In the genomic region with DNA sequence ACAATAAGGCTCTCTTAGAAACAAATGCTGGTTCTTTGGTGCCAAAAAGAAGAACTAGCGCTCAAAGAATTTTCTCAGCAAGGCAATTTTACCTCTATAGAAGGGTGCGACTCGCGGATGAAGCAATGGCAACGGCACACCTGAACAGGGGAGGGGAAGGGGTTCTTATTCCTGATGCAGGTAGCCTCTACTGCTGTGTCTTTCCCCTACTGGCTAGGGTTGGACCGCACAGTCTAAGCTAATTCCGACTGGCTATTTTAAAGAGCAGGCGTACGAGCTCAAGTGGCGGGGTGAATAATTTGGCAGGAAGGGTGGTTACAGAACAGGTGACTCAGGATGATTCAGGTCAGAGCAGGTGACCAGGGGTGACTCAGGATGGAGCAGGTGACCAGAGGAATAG, we compare ENCODE assay signal across 8 cellular contexts. TPM values are rescaled to one million over a fixed set of nuclear protein-coding genes. Genes with fewer than 3 reads are reported as not detected.
DNase-seq lines count a peak whose midpoint lies in the region; ATAC-seq and TF ChIP-seq lines count a peak whose summit lies in the region.
"Not testable (repeated sequence)": the region's sequence is repeated elsewhere in the genome, so short reads cannot be mapped to it uniquely, and the experiment has no call there.

No MANE protein-coding gene starts in this region.

- not testable (repeated sequence) for H3K36me3 ChIP-seq in CD8-positive, alpha-beta T cell (ENCODE audit: insufficient read depth, low read length); thoracic aorta
- H3K36me3 ChIP-seq in OCI-LY7 (ENCODE audit: insufficient read depth, low read length), result peaks cover 51% of the 10 kb centered on the region

- POLR2A ChIA-PET in CD8-positive, alpha-beta T cell (lab: Charles Lee), result interaction anchor here (0.9 to 1.9 kb wide), 6 partner anchors 10 to 464 kb away, joined by 3 to 10 read pairs (median 4); no protein-coding TSS in a partner anchor
- POLR2A ChIA-PET in OCI-LY7 (lab: Charles Lee), result interaction anchor here (1.3 to 5.7 kb wide), 4 partner anchors 9 to 606 kb away, joined by 6 to 68 read pairs (median 15); no protein-coding TSS in a partner anchor
- POLR2A ChIA-PET in activated CD4-positive, alpha-beta memory T cell treated with anti-CD3 and anti-CD28 coated beads for 36 hours (lab: Charles Lee), result interaction anchor here (0.6 to 1.8 kb wide), 4 partner anchors 9 to 862 kb away, joined by 3 to 7 read pairs (median 4); a partner anchor contains a TSS

- H3K27me3 Mint-ChIP-seq in CD8-positive, alpha-beta T cell (ENCODE audit: low read depth); activated CD4-positive, alpha-beta memory T cell treated with anti-CD3 and anti-CD28 coated beads for 36 hours; activated naive CD8-positive, alpha-beta T cell treated with anti-CD3 and anti-CD28 coated beads, Interleukin-2, amount 50 U/mL, for 24 hours; nephron (ENCODE audit: low read depth): not testable (repeated sequence)

- peaks cover 22% of the 10 kb centered on the region for H3K4me1 Mint-ChIP-seq in CD8-positive, alpha-beta T cell (ENCODE audit: low read depth)
- peaks cover 13% of the 10 kb centered on the region for H3K4me1 Mint-ChIP-seq in activated CD4-positive, alpha-beta memory T cell treated with anti-CD3 and anti-CD28 coated beads for 36 hours (ENCODE audit: low read depth)
- H3K4me1 Mint-ChIP-seq in activated naive CD8-positive, alpha-beta T cell treated with anti-CD3 and anti-CD28 coated beads, Interleukin-2, amount 50 U/mL, for 24 hours, result peaks cover 19% of the 10 kb centered on the region
- not testable (repeated sequence) for H3K4me1 Mint-ChIP-seq in nephron

- BruUV-seq in OCI-LY7 (replicated peaks; lab: Mats Ljungman, UMichigan), result not testable (repeated sequence)

- peaks cover 16% of the 10 kb centered on the region; the same call in 1 of the 2 replicates for H3K79me2 ChIP-seq in OCI-LY7 (ENCODE audit: insufficient read depth, low read depth, low read length)

- not testable (repeated sequence) for H4K20me1 ChIP-seq in OCI-LY7 (ENCODE audit: insufficient read depth, low read length)

- ATAC-seq in CD8-positive, alpha-beta T cell; activated naive CD8-positive, alpha-beta T cell treated with anti-CD3 and anti-CD28 coated beads, Interleukin-2, amount 50 U/mL, for 24 hours; thoracic aorta (ENCODE audit: insufficient number of reproducible peaks, low FRiP score, low read depth): not testable (repeated sequence)

- intact Hi-C loops in CD8-positive, alpha-beta T cell (cut with DNase I, micrococcal nuclease), result loop anchor here (5.0 to 10.0 kb wide), 11 partner anchors 211 to 1501 kb away; a partner anchor contains a TSS
- intact Hi-C loops in OCI-LY7 (cut with micrococcal nuclease; ENCODE audit: unreplicated experiment), result loop anchor here (5.0 kb wide), 1 partner anchor 606 kb away; a partner anchor contains a TSS
- intact Hi-C loops in activated CD4-positive, alpha-beta memory T cell treated with anti-CD3 and anti-CD28 coated beads for 36 hours (cut with micrococcal nuclease), result loop anchor here (5.0 kb wide), 1 partner anchor 936 kb away; a partner anchor contains a TSS

- not testable (repeated sequence) for H3K9me2 ChIP-seq in OCI-LY7 (ENCODE audit: insufficient read depth, low read length)

- peak overlapping the region; percentile 90 for H3K4me2 ChIP-seq in OCI-LY7 (ENCODE audit: low read length)

- DNase-seq in CD8-positive, alpha-beta T cell; activated CD4-positive, alpha-beta memory T cell treated with anti-CD3 and anti-CD28 coated beads for 36 hours; activated naive CD8-positive, alpha-beta T cell treated with anti-CD3 and anti-CD28 coated beads, Interleukin-2, amount 50 U/mL, for 24 hours; thoracic aorta (ENCODE audit: low spot score): not testable (repeated sequence)
- DNase-seq in HT-29 (ENCODE audit: low spot score), result peak; percentile 10
- peak; percentile 51 for DNase-seq in OCI-LY7 (ENCODE audit: low spot score)
- DNase-seq in erythroblast (lab: John Stamatoyannopoulos, UW), result peak; percentile 41

- H3K4me3 Mint-ChIP-seq in CD8-positive, alpha-beta T cell, result peak overlapping the region; percentile 66
- H3K4me3 Mint-ChIP-seq in activated CD4-positive, alpha-beta memory T cell treated with anti-CD3 and anti-CD28 coated beads for 36 hours, result peak overlapping the region; percentile 39
- peak overlapping the region; percentile 87 for H3K4me3 Mint-ChIP-seq in activated naive CD8-positive, alpha-beta T cell treated with anti-CD3 and anti-CD28 coated beads, Interleukin-2, amount 50 U/mL, for 24 hours
- H3K4me3 Mint-ChIP-seq in nephron, result peak overlapping the region; percentile 46 to 73 (median 67)

- H2AFZ ChIP-seq in OCI-LY7 (ENCODE audit: low read length), result not testable (repeated sequence)

- H3K9me3 Mint-ChIP-seq in CD8-positive, alpha-beta T cell; activated naive CD8-positive, alpha-beta T cell treated with anti-CD3 and anti-CD28 coated beads, Interleukin-2, amount 50 U/mL, for 24 hours; nephron: not testable (repeated sequence)
- peaks cover 22% of the 10 kb centered on the region for H3K9me3 Mint-ChIP-seq in activated CD4-positive, alpha-beta memory T cell treated with anti-CD3 and anti-CD28 coated beads for 36 hours

- not testable (repeated sequence) for TF ChIP-seq POLR2A in erythroblast (IDR thresholded peaks at IDR 0.05; ENCODE audit: low read length)

- TF ChIP-seq CTCF in CD8-positive, alpha-beta T cell (IDR thresholded peaks at IDR 0.05); OCI-LY7 (conservative IDR thresholded peaks at IDR 0.05; ENCODE audit: low read length); nephron (IDR thresholded peaks at IDR 0.05; ENCODE audit: unreplicated experiment in 3 of 3); thoracic aorta (IDR thresholded peaks at IDR 0.05): not testable (repeated sequence)

- peaks cover 24% of the 10 kb centered on the region for H3K36me3 Mint-ChIP-seq in CD8-positive, alpha-beta T cell
- peaks cover 20% of the 10 kb centered on the region for H3K36me3 Mint-ChIP-seq in activated CD4-positive, alpha-beta memory T cell treated with anti-CD3 and anti-CD28 coated beads for 36 hours
- H3K36me3 Mint-ChIP-seq in activated naive CD8-positive, alpha-beta T cell treated with anti-CD3 and anti-CD28 coated beads, Interleukin-2, amount 50 U/mL, for 24 hours (ENCODE audit: low read depth), result peaks cover 27% of the 10 kb centered on the region
- peaks cover 11% of the 10 kb centered on the region for H3K36me3 Mint-ChIP-seq in nephron (ENCODE audit: low read depth)

- CTCF ChIA-PET in CD8-positive, alpha-beta T cell (lab: Charles Lee), result interaction anchor here (1.4 kb wide), 1 partner anchor 10 kb away, joined by 4 read pairs; no protein-coding TSS in a partner anchor
- CTCF ChIA-PET in OCI-LY7 (lab: Charles Lee; ENCODE audit: unreplicated experiment), result interaction anchor here (1.0 kb wide), 1 partner anchor 9 kb away, joined by 3 read pairs; no protein-coding TSS in a partner anchor
- CTCF ChIA-PET in activated CD4-positive, alpha-beta memory T cell treated with anti-CD3 and anti-CD28 coated beads for 36 hours (lab: Charles Lee), result interaction anchor here (1.6 kb wide), 1 partner anchor 10 kb away, joined by 7 read pairs; no protein-coding TSS in a partner anchor

- not testable (repeated sequence) for H3K27ac ChIP-seq in CD8-positive, alpha-beta T cell (ENCODE audit: low read depth, low read length); thoracic aorta
- peak overlapping the region; percentile 87 for H3K27ac ChIP-seq in OCI-LY7 (ENCODE audit: low read depth, low read length, poor library complexity, severe bottlenecking)

- not testable (repeated sequence) for H3K4me3 ChIP-seq in CD8-positive, alpha-beta T cell (ENCODE audit: low read depth, low read length)
- H3K4me3 ChIP-seq in OCI-LY7 (ENCODE audit: low read depth, low read length, poor library complexity, severe bottlenecking) (peak overlapping the region; percentile 69), thoracic aorta (peak overlapping the region; percentile 94)

- not testable (repeated sequence) for H3K4me1 ChIP-seq in CD8-positive, alpha-beta T cell (ENCODE audit: insufficient read depth, low read length); thoracic aorta (ENCODE audit: control insufficient read depth in 1 of 2, low read depth in 2 of 2)
- peaks cover 19% of the 10 kb centered on the region for H3K4me1 ChIP-seq in OCI-LY7 (ENCODE audit: insufficient read depth, low read length, poor library complexity, severe bottlenecking)

- H3K27me3 ChIP-seq in CD8-positive, alpha-beta T cell (ENCODE audit: insufficient read depth, low read length); thoracic aorta (replicated peaks; ENCODE audit: insufficient read depth): not testable (repeated sequence)

- H3K9me3 ChIP-seq in CD8-positive, alpha-beta T cell (ENCODE audit: low read length); thoracic aorta: not testable (repeated sequence)
- H3K9me3 ChIP-seq in OCI-LY7 (ENCODE audit: low read length), result peaks cover 47% of the 10 kb centered on the region

- H3K27ac Mint-ChIP-seq in CD8-positive, alpha-beta T cell, result peak overlapping the region; percentile 73
- H3K27ac Mint-ChIP-seq in activated CD4-positive, alpha-beta memory T cell treated with anti-CD3 and anti-CD28 coated beads for 36 hours, result peak overlapping the region; percentile 67
- not testable (repeated sequence) for H3K27ac Mint-ChIP-seq in activated naive CD8-positive, alpha-beta T cell treated with anti-CD3 and anti-CD28 coated beads, Interleukin-2, amount 50 U/mL, for 24 hours
- H3K27ac Mint-ChIP-seq in nephron, result peak overlapping the region; percentile 99 to 100 (median 99)

RNA-seq across cellular contexts. Expression of a gene that starts 1.2 kb away (rescaled TPM):
- total RNA-seq in CD8-positive, alpha-beta T cell, result 10 to 100 TPM; 10.2 to 10.4 TPM
- total RNA-seq in HT-29 (2014; rRNA removed; shearing (Covaris generic)), result 5.1 and 8.4 TPM in 2 replicates
- total RNA-seq in OCI-LY7 (2014; rRNA removed; shearing (Covaris generic)), result 17.9 and 18.7 TPM in 2 replicates
- 18.5 and 20.6 TPM in 2 replicates for total RNA-seq in OCI-LY7 (2022)
- 1 to 10 TPM; 5.6 to 6.4 TPM for total RNA-seq in activated CD4-positive, alpha-beta memory T cell treated with anti-CD3 and anti-CD28 coated beads for 36 hours
- 10 to 100 TPM; 15.5 to 26.7 TPM for total RNA-seq in thoracic aorta
